24 cellular contexts compared by ENCODE assay signal in the genomic region with DNA sequence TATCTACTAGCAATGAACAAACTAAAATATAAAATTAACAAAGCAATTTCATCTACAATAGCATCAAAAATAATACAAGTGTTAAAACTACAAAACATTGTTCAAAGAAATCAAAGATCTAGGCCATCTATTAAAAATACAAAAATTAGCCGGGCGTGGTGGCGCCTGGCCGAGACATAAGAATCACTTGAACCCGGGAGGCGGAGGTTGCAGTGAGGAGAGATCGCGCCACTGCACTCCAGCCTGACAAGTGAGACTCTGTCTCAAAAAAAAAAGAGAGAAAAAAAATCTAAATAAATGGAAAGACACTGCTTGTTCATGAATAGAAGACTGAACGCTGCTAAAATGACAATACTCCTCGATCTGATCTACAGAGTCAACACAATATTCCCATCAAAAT.
"Had no signal": no experiment of that assay in that cellular context is flagged by ENCODE, and none has a peak within 500 bp of the region (broad histone marks: within the 10 kb centered on the region; RNA-seq: fewer than 3 reads in every experiment).

No MANE protein-coding gene starts in this region.

- H3K4me1 Mint-ChIP-seq: stimulated activated naive B cell treated with anti-CD40 and anti-IgM and Interleukin-4, amounts not matched to agents 10 μg/mL and 1 μg/mL and 100 μg/mL, for 72 hours had no signal

- H2AFZ ChIP-seq: neural progenitor cell, parathyroid adenoma had no signal

- H3K36me3 Mint-ChIP-seq: stimulated activated naive B cell treated with anti-CD40 and anti-IgM and Interleukin-4, amounts not matched to agents 10 μg/mL and 1 μg/mL and 100 μg/mL, for 72 hours had no signal

- H3K27me3 Mint-ChIP-seq: stimulated activated naive B cell treated with anti-CD40 and anti-IgM and Interleukin-4, amounts not matched to agents 10 μg/mL and 1 μg/mL and 100 μg/mL, for 72 hours had no signal

- H3K27me3 ChIP-seq: neural progenitor cell, neutrophil, stomach, testis, tibial artery, uterus had no signal

- H3K36me3 ChIP-seq: lower lobe of right lung, neural progenitor cell, neutrophil, stomach, tibial artery, uterus had no signal

- H3K27ac ChIP-seq: lower lobe of right lung, neural progenitor cell, neutrophil, parathyroid adenoma, skin epidermis, testis, tibial artery, uterus had no signal

- H3K4me3 Mint-ChIP-seq: naive thymus-derived CD8-positive, alpha-beta T cell; nephron progenitor cell; neural progenitor cell; stimulated activated naive B cell treated with anti-CD40 and anti-IgM and Interleukin-4, amounts not matched to agents 10 μg/mL and 1 μg/mL and 100 μg/mL, for 72 hours had no signal

- H3K4me1 ChIP-seq: testis, tibial artery, uterus had no signal

- DNase-seq: head of caudate nucleus; islet precursor cell; left ventricle myocardium superior; lower lobe of right lung; mammary epithelial cell; naive thymus-derived CD8-positive, alpha-beta T cell; nephron progenitor cell; occipital lobe; right cardiac atrium; stimulated activated CD4-positive, alpha-beta T cell treated with anti-CD3 and anti-CD28 coated beads, Interleukin-12 subunit alpha, Interleukin-12 subunit beta, amount 100 ng/mL, for 4 hours; stimulated activated CD4-positive, alpha-beta T cell treated with anti-CD3 and anti-CD28 coated beads, Interleukin-15, amount 100 ng/mL, for 24 hours; stimulated activated CD4-positive, alpha-beta T cell treated with anti-CD3 and anti-CD28 coated beads, Interleukin-2, amount 100 ng/mL, for 24 hours; stimulated activated CD4-positive, alpha-beta T cell treated with anti-CD3 and anti-CD28 coated beads, Interleukin-4, amount 100 ng/mL, for 1 hour; stimulated activated naive B cell treated with anti-CD40 and anti-IgM and Interleukin-4, amounts not matched to agents 10 μg/mL and 1 μg/mL and 100 μg/mL, for 72 hours; stimulated activated naive CD8-positive, alpha-beta T cell treated with anti-CD3 and anti-CD28 coated beads, Interleukin-15, Interleukin-2, amounts not matched to agents 100 U/mL and 50 U/mL, for 24 hours; stomach; testis; tibial artery; trophoblast cell; uterus had no signal

- H3K9me3 Mint-ChIP-seq: naive thymus-derived CD8-positive, alpha-beta T cell; nephron progenitor cell; neural progenitor cell; stimulated activated naive B cell treated with anti-CD40 and anti-IgM and Interleukin-4, amounts not matched to agents 10 μg/mL and 1 μg/mL and 100 μg/mL, for 72 hours had no signal

- H3K4me3 ChIP-seq: lower lobe of right lung, neural progenitor cell, skin epidermis, stomach, testis, tibial artery, uterus had no signal

- H3K9me3 ChIP-seq: lower lobe of right lung, neutrophil, stomach, testis, tibial artery, uterus had no signal

- H3K27ac Mint-ChIP-seq: nephron progenitor cell; neural progenitor cell; stimulated activated naive B cell treated with anti-CD40 and anti-IgM and Interleukin-4, amounts not matched to agents 10 μg/mL and 1 μg/mL and 100 μg/mL, for 72 hours had no signal

- H3K4me2 ChIP-seq: neural progenitor cell had no signal
